1 cellular context compared by ENCODE assay signal in the genomic region with DNA sequence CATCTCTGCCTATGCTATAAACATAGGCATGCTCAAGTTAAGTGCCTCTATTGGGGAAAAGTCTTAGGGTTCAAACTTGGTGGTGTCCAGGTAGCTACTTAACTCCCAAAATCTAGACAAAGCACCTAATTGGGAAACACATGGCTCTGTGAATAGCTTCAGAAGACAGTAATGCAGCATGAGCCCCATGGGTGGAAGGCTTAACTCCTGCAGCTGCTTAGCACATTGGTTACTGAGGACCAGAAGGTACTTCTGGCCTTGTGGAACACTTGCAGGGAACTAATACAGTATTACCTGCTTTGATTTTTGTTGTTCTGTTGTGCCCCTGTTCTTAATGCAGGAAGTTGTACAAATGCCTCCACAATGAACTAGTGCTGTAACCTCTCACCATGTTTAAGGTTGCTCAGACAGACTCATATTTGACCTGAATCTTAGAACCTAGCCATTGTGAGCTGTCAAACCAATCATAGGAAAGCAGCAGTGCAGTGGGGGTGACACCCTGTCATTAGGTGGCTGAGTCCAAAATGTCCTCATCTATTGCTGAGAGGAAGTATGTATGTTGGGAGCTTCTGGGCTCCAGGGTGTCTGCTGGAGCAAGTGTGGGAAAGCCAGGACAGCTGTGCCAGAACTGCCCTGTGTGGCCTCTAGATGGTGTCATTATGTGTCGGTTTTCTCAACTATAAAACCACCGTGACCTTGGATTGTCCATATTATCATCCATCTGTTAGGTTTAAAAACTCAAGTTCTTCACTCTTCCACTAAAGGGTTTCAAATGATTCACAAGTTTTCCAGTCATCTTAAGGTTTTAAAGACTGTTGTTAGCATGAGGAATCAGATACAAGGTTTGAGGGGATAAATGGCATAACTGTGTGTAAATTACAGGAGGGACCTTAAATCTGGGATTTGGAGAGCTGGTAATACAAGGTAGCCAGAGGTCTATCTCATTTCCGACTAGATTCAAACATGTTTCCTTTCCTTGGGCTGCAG.
A peak's percentile ranks its signal among the peaks of the same experiment; 100 is the strongest.
TF ChIP-seq lines count a peak whose summit lies in the region.

No MANE protein-coding gene starts in this region.

TF ChIP-seq in K562, 482 proteins besides CTCF, POLR2A, EP300 and RAD21 (continued from another document and continues in another):
- TF ChIP-seq, protein P1, sequence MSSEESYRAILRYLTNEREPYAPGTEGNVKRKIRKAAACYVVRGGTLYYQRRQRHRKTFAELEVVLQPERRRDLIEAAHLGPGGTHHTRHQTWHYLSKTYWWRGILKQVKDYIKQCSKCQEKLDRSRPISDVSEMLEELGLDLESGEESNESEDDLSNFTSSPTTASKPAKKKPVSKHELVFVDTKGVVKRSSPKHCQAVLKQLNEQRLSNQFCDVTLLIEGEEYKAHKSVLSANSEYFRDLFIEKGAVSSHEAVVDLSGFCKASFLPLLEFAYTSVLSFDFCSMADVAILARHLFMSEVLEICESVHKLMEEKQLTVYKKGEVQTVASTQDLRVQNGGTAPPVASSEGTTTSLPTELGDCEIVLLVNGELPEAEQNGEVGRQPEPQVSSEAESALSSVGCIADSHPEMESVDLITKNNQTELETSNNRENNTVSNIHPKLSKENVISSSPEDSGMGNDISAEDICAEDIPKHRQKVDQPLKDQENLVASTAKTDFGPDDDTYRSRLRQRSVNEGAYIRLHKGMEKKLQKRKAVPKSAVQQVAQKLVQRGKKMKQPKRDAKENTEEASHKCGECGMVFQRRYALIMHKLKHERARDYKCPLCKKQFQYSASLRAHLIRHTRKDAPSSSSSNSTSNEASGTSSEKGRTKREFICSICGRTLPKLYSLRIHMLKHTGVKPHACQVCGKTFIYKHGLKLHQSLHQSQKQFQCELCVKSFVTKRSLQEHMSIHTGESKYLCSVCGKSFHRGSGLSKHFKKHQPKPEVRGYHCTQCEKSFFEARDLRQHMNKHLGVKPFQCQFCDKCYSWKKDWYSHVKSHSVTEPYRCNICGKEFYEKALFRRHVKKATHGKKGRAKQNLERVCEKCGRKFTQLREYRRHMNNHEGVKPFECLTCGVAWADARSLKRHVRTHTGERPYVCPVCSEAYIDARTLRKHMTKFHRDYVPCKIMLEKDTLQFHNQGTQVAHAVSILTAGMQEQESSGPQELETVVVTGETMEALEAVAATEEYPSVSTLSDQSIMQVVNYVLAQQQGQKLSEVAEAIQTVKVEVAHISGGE (CRISPR knock-in tag; IDR thresholded peaks at IDR 0.05) = peak in 1 of 3 experiments; percentile 74; a peak in 1 of 6 replicates
- TF ChIP-seq ZFP91 (CRISPR knock-in tag; IDR thresholded peaks at IDR 0.05) (no peak), ZNF41 (CRISPR knock-in tag; conservative IDR thresholded peaks at IDR 0.05) (no peak), MTA2 (IDR thresholded peaks at IDR 0.05; ENCODE audit: low read depth) (0 out of 2 replicates have a peak, but pooled peaks have one; percentile 15), ZNF696 (CRISPR knock-in tag; conservative IDR thresholded peaks at IDR 0.05) (no peak), ETS1 (conservative IDR thresholded peaks at IDR 0.05; ENCODE audit: control insufficient read depth, low read depth, low read length) (no peak), ZNF507 (tag; conservative IDR thresholded peaks at IDR 0.05) (no peak), IRF9 (tag; IDR thresholded peaks at IDR 0.05) (peak; percentile 50; the same call in 1 of the 2 replicates), TAF7 (tag; IDR thresholded peaks at IDR 0.05) (peak; percentile 31; the same call in 1 of the 2 replicates), PATZ1 (CRISPR knock-in tag; IDR thresholded peaks at IDR 0.05; ENCODE audit: borderline replicate concordance) (no peak), ZNF121 (CRISPR knock-in tag; conservative IDR thresholded peaks at IDR 0.05) (no peak), ID3 (CRISPR knock-in tag; IDR thresholded peaks at IDR 0.05) (no peak), ID3 (tag; IDR thresholded peaks at IDR 0.05) (peak; percentile 86), ZNF224 (CRISPR knock-in tag; IDR thresholded peaks at IDR 0.05) (no peak), CBFB (CRISPR knock-in tag; IDR thresholded peaks at IDR 0.05) (no peak), YBX1 (IDR thresholded peaks at IDR 0.05) (no peak), ASH1L (IDR thresholded peaks at IDR 0.05; ENCODE audit: borderline replicate concordance, low read depth, partially characterized antibody) (no peak), SNAPC5 (CRISPR knock-in tag; IDR thresholded peaks at IDR 0.05) (no peak), RUNX1 (IDR thresholded peaks at IDR 0.05; ENCODE audit: low read depth) (no peak), ZNF436 (CRISPR knock-in tag; IDR thresholded peaks at IDR 0.05) (no peak), PCBP1 (IDR thresholded peaks at IDR 0.05; ENCODE audit: low read depth, low read length, poor library complexity, severe bottlenecking) (no peak), ZNF165 (CRISPR knock-in tag; IDR thresholded peaks at IDR 0.05; ENCODE audit: borderline replicate concordance) (no peak), TGIF2 (CRISPR knock-in tag; IDR thresholded peaks at IDR 0.05) (no peak), TAF1 (IDR thresholded peaks at IDR 0.05; ENCODE audit: control insufficient read depth, extremely low read depth, insufficient read depth, low read length, severe bottlenecking) (no peak), BCOR (IDR thresholded peaks at IDR 0.05) (no peak), BDP1 (IDR thresholded peaks at IDR 0.05; ENCODE audit: insufficient read depth, insufficient read length) (no peak), ZSCAN32 (CRISPR knock-in tag; IDR thresholded peaks at IDR 0.05) (0 out of 2 replicates have a peak, but pooled peaks have one; percentile 41), NELFE (IDR thresholded peaks at IDR 0.05; ENCODE audit: insufficient read depth, insufficient read length) (no peak), NR4A1 (CRISPR knock-in tag; IDR thresholded peaks at IDR 0.05) (no peak), NR4A1 (tag; IDR thresholded peaks at IDR 0.05) (peak; percentile 62; the same call in 1 of the 2 replicates), NFRKB (IDR thresholded peaks at IDR 0.05; ENCODE audit: low read depth) (peak; percentile 85; the same call in 1 of the 2 replicates), TCF3 (CRISPR knock-in tag; IDR thresholded peaks at IDR 0.05) (peak; percentile 33)
- TF ChIP-seq, protein P2, sequence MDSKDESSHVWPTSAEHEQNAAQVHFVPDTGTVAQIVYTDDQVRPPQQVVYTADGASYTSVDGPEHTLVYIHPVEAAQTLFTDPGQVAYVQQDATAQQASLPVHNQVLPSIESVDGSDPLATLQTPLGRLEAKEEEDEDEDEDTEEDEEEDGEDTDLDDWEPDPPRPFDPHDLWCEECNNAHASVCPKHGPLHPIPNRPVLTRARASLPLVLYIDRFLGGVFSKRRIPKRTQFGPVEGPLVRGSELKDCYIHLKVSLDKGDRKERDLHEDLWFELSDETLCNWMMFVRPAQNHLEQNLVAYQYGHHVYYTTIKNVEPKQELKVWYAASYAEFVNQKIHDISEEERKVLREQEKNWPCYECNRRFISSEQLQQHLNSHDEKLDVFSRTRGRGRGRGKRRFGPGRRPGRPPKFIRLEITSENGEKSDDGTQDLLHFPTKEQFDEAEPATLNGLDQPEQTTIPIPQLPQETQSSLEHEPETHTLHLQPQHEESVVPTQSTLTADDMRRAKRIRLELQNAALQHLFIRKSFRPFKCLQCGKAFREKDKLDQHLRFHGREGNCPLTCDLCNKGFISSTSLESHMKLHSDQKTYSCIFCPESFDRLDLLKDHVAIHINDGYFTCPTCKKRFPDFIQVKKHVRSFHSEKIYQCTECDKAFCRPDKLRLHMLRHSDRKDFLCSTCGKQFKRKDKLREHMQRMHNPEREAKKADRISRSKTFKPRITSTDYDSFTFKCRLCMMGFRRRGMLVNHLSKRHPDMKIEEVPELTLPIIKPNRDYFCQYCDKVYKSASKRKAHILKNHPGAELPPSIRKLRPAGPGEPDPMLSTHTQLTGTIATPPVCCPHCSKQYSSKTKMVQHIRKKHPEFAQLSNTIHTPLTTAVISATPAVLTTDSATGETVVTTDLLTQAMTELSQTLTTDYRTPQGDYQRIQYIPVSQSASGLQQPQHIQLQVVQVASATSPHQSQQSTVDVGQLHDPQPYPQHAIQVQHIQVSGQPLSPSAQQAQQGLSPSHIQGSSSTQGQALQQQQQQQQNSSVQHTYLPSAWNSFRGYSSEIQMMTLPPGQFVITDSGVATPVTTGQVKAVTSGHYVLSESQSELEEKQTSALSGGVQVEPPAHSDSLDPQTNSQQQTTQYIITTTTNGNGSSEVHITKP (IDR thresholded peaks at IDR 0.05; ENCODE audit: partially characterized antibody) = no peak
- TF ChIP-seq, protein P3, sequence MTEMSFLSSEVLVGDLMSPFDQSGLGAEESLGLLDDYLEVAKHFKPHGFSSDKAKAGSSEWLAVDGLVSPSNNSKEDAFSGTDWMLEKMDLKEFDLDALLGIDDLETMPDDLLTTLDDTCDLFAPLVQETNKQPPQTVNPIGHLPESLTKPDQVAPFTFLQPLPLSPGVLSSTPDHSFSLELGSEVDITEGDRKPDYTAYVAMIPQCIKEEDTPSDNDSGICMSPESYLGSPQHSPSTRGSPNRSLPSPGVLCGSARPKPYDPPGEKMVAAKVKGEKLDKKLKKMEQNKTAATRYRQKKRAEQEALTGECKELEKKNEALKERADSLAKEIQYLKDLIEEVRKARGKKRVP (CRISPR knock-in tag; IDR thresholded peaks at IDR 0.05) = peak; percentile 25
- TF ChIP-seq, protein P4, sequence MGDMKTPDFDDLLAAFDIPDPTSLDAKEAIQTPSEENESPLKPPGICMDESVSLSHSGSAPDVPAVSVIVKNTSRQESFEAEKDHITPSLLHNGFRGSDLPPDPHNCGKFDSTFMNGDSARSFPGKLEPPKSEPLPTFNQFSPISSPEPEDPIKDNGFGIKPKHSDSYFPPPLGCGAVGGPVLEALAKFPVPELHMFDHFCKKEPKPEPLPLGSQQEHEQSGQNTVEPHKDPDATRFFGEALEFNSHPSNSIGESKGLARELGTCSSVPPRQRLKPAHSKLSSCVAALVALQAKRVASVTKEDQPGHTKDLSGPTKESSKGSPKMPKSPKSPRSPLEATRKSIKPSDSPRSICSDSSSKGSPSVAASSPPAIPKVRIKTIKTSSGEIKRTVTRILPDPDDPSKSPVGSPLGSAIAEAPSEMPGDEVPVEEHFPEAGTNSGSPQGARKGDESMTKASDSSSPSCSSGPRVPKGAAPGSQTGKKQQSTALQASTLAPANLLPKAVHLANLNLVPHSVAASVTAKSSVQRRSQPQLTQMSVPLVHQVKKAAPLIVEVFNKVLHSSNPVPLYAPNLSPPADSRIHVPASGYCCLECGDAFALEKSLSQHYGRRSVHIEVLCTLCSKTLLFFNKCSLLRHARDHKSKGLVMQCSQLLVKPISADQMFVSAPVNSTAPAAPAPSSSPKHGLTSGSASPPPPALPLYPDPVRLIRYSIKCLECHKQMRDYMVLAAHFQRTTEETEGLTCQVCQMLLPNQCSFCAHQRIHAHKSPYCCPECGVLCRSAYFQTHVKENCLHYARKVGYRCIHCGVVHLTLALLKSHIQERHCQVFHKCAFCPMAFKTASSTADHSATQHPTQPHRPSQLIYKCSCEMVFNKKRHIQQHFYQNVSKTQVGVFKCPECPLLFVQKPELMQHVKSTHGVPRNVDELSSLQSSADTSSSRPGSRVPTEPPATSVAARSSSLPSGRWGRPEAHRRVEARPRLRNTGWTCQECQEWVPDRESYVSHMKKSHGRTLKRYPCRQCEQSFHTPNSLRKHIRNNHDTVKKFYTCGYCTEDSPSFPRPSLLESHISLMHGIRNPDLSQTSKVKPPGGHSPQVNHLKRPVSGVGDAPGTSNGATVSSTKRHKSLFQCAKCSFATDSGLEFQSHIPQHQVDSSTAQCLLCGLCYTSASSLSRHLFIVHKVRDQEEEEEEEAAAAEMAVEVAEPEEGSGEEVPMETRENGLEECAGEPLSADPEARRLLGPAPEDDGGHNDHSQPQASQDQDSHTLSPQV (IDR thresholded peaks at IDR 0.05) = peak; percentile 90
